ENCODE assay signal across 1 cellular context in genomic region chr7:143287321-143287934, GRCh38.
TF ChIP-seq lines count a peak whose summit lies in the region.

No MANE protein-coding gene starts in this region.

TF ChIP-seq in endothelial cell of umbilical vein, 7 proteins besides CTCF, POLR2A, EP300 and RAD21:
- no peak for TF ChIP-seq MAX (IDR thresholded peaks at IDR 0.05; ENCODE audit: insufficient read depth, insufficient read length)
